ENCODE assay signal across 1 cellular context in genomic region chr16:1189455-1189854, GRCh38.
TF ChIP-seq lines count a peak whose summit lies in the region.

No MANE protein-coding gene starts in this region.

TF ChIP-seq in K562, 482 proteins besides CTCF, POLR2A, EP300 and RAD21:
- TF ChIP-seq ZKSCAN3 (CRISPR knock-in tag; IDR thresholded peaks at IDR 0.05), result no peak
- no peak for TF ChIP-seq ZNF639 (CRISPR knock-in tag; conservative IDR thresholded peaks at IDR 0.05 in 1 of 2, IDR thresholded peaks at IDR 0.05 in 1 of 2)
- no peak for TF ChIP-seq TCF15 (CRISPR knock-in tag; IDR thresholded peaks at IDR 0.05)
- no peak for TF ChIP-seq ZNF77 (CRISPR knock-in tag; IDR thresholded peaks at IDR 0.05)
- TF ChIP-seq ZBTB26 (CRISPR knock-in tag; IDR thresholded peaks at IDR 0.05), result no peak
- TF ChIP-seq ZNF518B (CRISPR knock-in tag; IDR thresholded peaks at IDR 0.05), result no peak
- no peak for TF ChIP-seq ELK3 (CRISPR knock-in tag; IDR thresholded peaks at IDR 0.05)
- TF ChIP-seq ZNF121 (CRISPR knock-in tag; conservative IDR thresholded peaks at IDR 0.05), result peak; percentile 96
- TF ChIP-seq GATAD2A (IDR thresholded peaks at IDR 0.05), result no peak
